4 cellular contexts compared by ENCODE assay signal in genomic region chr17:36168836-36169235, GRCh38. TPM values are rescaled to one million over a fixed set of nuclear protein-coding genes. Genes with fewer than 3 reads are reported as not detected.
"Had no signal": no experiment of that assay in that cellular context is flagged by ENCODE, and none has a peak within 500 bp of the region (broad histone marks: within the 10 kb centered on the region; RNA-seq: fewer than 3 reads in every experiment).

No MANE protein-coding gene starts in this region.

RNA-seq across cellular contexts. Expression of gene TBC1D3B, which starts 7.6 kb away (rescaled TPM):
- total RNA-seq: HT1080, IMR-90 had no signal

RNA-seq across cellular contexts. Expression of gene CCL3L1, which starts 27.7 kb away (rescaled TPM):
- total RNA-seq: HepG2, HT-29, HT1080, IMR-90 had no signal

RNA-seq across cellular contexts. Expression of gene CCL4L2, which starts 42.0 kb away (rescaled TPM):
- total RNA-seq: HepG2, HT-29, HT1080, IMR-90 had no signal
